In the genomic region with DNA sequence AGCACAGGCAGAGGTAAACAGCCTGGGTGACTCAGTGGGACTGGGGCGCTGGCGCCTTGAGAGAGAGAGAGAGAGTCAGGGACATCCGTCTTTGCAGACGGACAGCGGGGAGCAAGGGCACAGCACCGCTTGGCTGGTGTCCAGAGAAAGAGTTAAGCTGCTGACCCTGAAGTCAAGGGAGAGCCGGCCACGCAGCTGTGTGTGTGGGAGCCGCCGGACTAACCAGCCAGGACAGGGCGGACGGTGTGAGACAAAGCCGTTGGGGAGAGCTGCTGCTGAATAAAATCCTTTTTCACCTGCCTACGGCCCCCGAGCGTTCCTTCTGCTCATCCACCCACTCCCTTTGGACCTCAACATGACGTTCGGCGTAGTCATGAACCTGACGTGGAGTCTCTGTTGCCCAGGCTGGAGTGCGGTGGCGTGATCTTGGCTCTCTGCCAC, we compare ENCODE assay signal across 1 cellular context.
TF ChIP-seq lines count a peak whose summit lies in the region.

No MANE protein-coding gene starts in this region.

TF ChIP-seq in K562, 482 proteins besides CTCF, POLR2A, EP300 and RAD21 (continued from another document):
- TF ChIP-seq ZNF408 (CRISPR knock-in tag; IDR thresholded peaks at IDR 0.05; ENCODE audit: low read depth): no peak
- TF ChIP-seq MIER1 (IDR thresholded peaks at IDR 0.05; ENCODE audit: low read depth): no peak
- no peak for TF ChIP-seq ILF3 (IDR thresholded peaks at IDR 0.05; ENCODE audit: borderline replicate concordance)
- no peak for TF ChIP-seq CHD2 (IDR thresholded peaks at IDR 0.05; ENCODE audit: low read depth, low read length)
- TF ChIP-seq NCOA6 (IDR thresholded peaks at IDR 0.05): no peak
